19 cellular contexts compared by ENCODE assay signal in the genomic region with DNA sequence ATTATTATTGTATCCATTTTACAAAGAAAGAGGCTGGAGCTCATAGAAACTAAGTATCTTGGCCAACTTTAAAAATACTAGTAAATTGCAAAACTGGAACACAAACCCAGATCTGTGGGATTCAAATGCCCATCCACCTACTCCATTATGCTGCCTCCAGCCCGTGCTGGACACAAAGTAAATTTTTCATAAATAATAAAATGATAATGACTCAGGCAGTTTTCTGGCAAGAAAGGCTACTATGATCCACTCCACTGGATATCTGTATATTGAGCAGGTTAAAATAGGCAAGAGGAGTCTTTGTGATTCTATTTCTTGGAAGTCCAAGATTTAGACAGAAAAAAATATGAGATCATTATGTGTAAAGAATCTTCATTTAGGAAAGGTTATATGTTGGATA.
DNase-seq lines count a peak whose midpoint lies in the region; TF ChIP-seq lines count a peak whose summit lies in the region.
"Had no signal": no experiment of that assay in that cellular context is flagged by ENCODE, and none has a peak within 500 bp of the region (broad histone marks: within the 10 kb centered on the region; RNA-seq: fewer than 3 reads in every experiment).

No MANE protein-coding gene starts in this region.

- no peak overlapping the region for H3K4me3 Mint-ChIP-seq in endothelial cell (ENCODE audit: unreplicated experiment)
- H3K4me3 Mint-ChIP-seq: CD14-positive monocyte had no signal

- no peaks in the 10 kb centered on the region for H3K9me3 Mint-ChIP-seq in endothelial cell (ENCODE audit: unreplicated experiment)
- H3K9me3 Mint-ChIP-seq: CD14-positive monocyte had no signal

- TF ChIP-seq CTCF in endothelial cell (IDR thresholded peaks at IDR 0.05; ENCODE audit: unreplicated experiment), result no peak
- TF ChIP-seq CTCF in GM20000 (IDR thresholded peaks at IDR 0.05; ENCODE audit: extremely low read depth, missing control alignments), result no peak
- no peak for TF ChIP-seq CTCF in testis (IDR thresholded peaks at IDR 0.05)

- WGBS in GM23248 (ENCODE audit: low coverage in 1 of 2, low lambda C conversion rate in 2 of 2, missing lambda C conversion rate in 2 of 2), 2 experiments, result 50 to 53% methylated on average over 1 of the region's 1 CpG
- WGBS in testis, 2 donors, result 21 to 33% methylated on average over 1 of the region's 1 CpG

- H3K27ac ChIP-seq in GM23248, result no peak overlapping the region
- peak overlapping the region; percentile 64 for H3K27ac ChIP-seq in subcutaneous abdominal adipose tissue (ENCODE audit: low read depth, low read length)
- H3K27ac ChIP-seq in testis, result no peak overlapping the region
- H3K27ac ChIP-seq: Peyer's patch, SJCRH30 had no signal

- H3K4me3 ChIP-seq in GM23248, result no peak overlapping the region
- no peak overlapping the region for H3K4me3 ChIP-seq in MG63
- no peak overlapping the region for H3K4me3 ChIP-seq in subcutaneous abdominal adipose tissue (ENCODE audit: low read depth in 1 of 5, low read length in 5 of 5)
- no peak overlapping the region for H3K4me3 ChIP-seq in testis
- H3K4me3 ChIP-seq: Peyer's patch, SJCRH30 had no signal

- TF ChIP-seq POLR2A in testis (IDR thresholded peaks at IDR 0.05), result no peak

- in situ Hi-C loops in GM23248 (cut with MboI), result no loop called here

- H3K4me1 ChIP-seq in GM23248 (ENCODE audit: insufficient read depth) (peaks cover 18% of the 10 kb centered on the region), subcutaneous abdominal adipose tissue (ENCODE audit: control insufficient read depth in 5 of 5, insufficient read depth in 5 of 5, low read length in 5 of 5) (peaks cover 0 to 29% (median 16%) of the 10 kb centered on the region in 5 donors), testis (no peaks in the 10 kb centered on the region)
- H3K4me1 ChIP-seq: Peyer's patch, SJCRH30 had no signal

- peak; percentile 18 for DNase-seq in GM23248
- DNase-seq in MG63, result peak; percentile 45
- DNase-seq in endothelial cell (ENCODE audit: low spot score), result no peak
- DNase-seq in SK-N-DZ (ENCODE audit: low spot score), result no peak
- no peak for DNase-seq in GM20000 (ENCODE audit: low spot score)
- no peak for DNase-seq in testis
- DNase-seq: ACHN; GDM1; Kasumi-1; NCI-H1105; NCI-H2029 treated with DMSO at 0.1 percent for 48 hours; NCI-H226; NCI-H510A treated with DMSO at 0.1 percent for 48 hours; NCI-H774; NK-92 treated with Interleukin-12 subunit alpha and Interleukin-12 subunit beta, amount 100 ng/mL, for 24 hours; Peyer's patch; SJCRH30 had no signal

- H3K4me1 Mint-ChIP-seq in endothelial cell (ENCODE audit: unreplicated experiment), result peaks cover 32% of the 10 kb centered on the region

- H3K9me3 ChIP-seq in GM23248 (ENCODE audit: low read depth) (no peaks in the 10 kb centered on the region), MG63 (no peaks in the 10 kb centered on the region), subcutaneous abdominal adipose tissue (ENCODE audit: control insufficient read depth in 5 of 5, low read length in 5 of 5) (no peaks in the 10 kb centered on the region), testis (no peaks in the 10 kb centered on the region)
- H3K9me3 ChIP-seq: Peyer's patch, SJCRH30 had no signal

- peaks cover 2% of the 10 kb centered on the region for H3K27me3 Mint-ChIP-seq in endothelial cell (ENCODE audit: unreplicated experiment)

- no peak overlapping the region for H3K4me2 ChIP-seq in GM23248 (ENCODE audit: unreplicated experiment)

- H3F3A ChIP-seq in GM23248 (ENCODE audit: insufficient read depth), result no peaks in the 10 kb centered on the region

- no peaks in the 10 kb centered on the region for H3K27me3 ChIP-seq in GM23248 (replicated peaks; ENCODE audit: insufficient read depth)
- H3K27me3 ChIP-seq in MG63, result no peaks in the 10 kb centered on the region
- no peaks in the 10 kb centered on the region for H3K27me3 ChIP-seq in subcutaneous abdominal adipose tissue (ENCODE audit: control insufficient read depth in 5 of 5, insufficient read depth in 4 of 5, low read length in 5 of 5)
- no peaks in the 10 kb centered on the region for H3K27me3 ChIP-seq in testis
- H3K27me3 ChIP-seq: Peyer's patch, SJCRH30 had no signal

- no peaks in the 10 kb centered on the region for H3K9me2 ChIP-seq in GM23248 (ENCODE audit: insufficient read depth)

- peak overlapping the region; percentile 93 for H3K27ac Mint-ChIP-seq in endothelial cell (ENCODE audit: unreplicated experiment)

- no peaks in the 10 kb centered on the region for H4K20me1 ChIP-seq in GM23248 (ENCODE audit: insufficient read depth)

- no peaks in the 10 kb centered on the region for H3K79me2 ChIP-seq in GM23248 (ENCODE audit: insufficient read depth)

- H3K36me3 ChIP-seq in GM23248 (ENCODE audit: low read depth) (no peaks in the 10 kb centered on the region), MG63 (no peaks in the 10 kb centered on the region), subcutaneous abdominal adipose tissue (ENCODE audit: control insufficient read depth in 5 of 5, insufficient read depth in 5 of 5, low read length in 5 of 5) (no peaks in the 10 kb centered on the region), testis (ENCODE audit: low read depth, missing control alignments) (no peaks in the 10 kb centered on the region)
- H3K36me3 ChIP-seq: Peyer's patch, SJCRH30 had no signal

- H3K9ac ChIP-seq in GM23248, result no peak overlapping the region
- no peak overlapping the region for H3K9ac ChIP-seq in subcutaneous abdominal adipose tissue (ENCODE audit: low read length in 5 of 5)

- intact Hi-C loops in testis (cut with DNase I; ENCODE audit: low total_unique reads), result no loop called here

- H2AFZ ChIP-seq in GM23248, result no peak overlapping the region

- no peaks in the 10 kb centered on the region for H3K36me3 Mint-ChIP-seq in endothelial cell (ENCODE audit: low read depth, unreplicated experiment)

Comparison
In these comparisons a context has a peak if more than half of its experiments do, and no peak if none do; other contexts are left out.
1. DNase-seq: peak in GM23248 (single experiment) and MG63 (single experiment); none in endothelial cell (single experiment), SK-N-DZ (single experiment), GM20000 (single experiment) and testis (single experiment).